In genomic region chr7:151368136-151368571, GRCh38 we compare ENCODE assay signal across 8 cellular contexts. TPM values are rescaled to one million over a fixed set of nuclear protein-coding genes. Genes with fewer than 3 reads are reported as not detected.
A peak's percentile ranks its signal among the peaks of the same experiment; 100 is the strongest.
DNase-seq lines count a peak whose midpoint lies in the region; ATAC-seq lines count a peak whose summit lies in the region.

No MANE protein-coding gene starts in this region.

- no peak overlapping the region for H3K4me2 ChIP-seq in neuronal stem cell (ENCODE audit: insufficient read depth, low read length, poor library complexity, severe bottlenecking)

- no peak overlapping the region for H3K23ac ChIP-seq in neuronal stem cell (ENCODE audit: low read depth, low read length, poor library complexity)

- no peak overlapping the region for H3K4me3 Mint-ChIP-seq in activated T-cell treated with anti-CD3 and anti-CD28 coated beads, Interleukin-2, amount 50 U/mL, for 4 hours

- H3K27me3 Mint-ChIP-seq in activated T-cell treated with anti-CD3 and anti-CD28 coated beads, Interleukin-2, amount 50 U/mL, for 4 hours (ENCODE audit: low read depth): no peaks in the 10 kb centered on the region

- H3K4me3 ChIP-seq in neuronal stem cell (ENCODE audit: low read length in 2 of 2): no peak overlapping the region

- H4K8ac ChIP-seq in neuronal stem cell (ENCODE audit: low read depth, low read length): no peak overlapping the region

- no peak overlapping the region for H3K14ac ChIP-seq in neuronal stem cell (ENCODE audit: low read length)

- H2AK5ac ChIP-seq in neuronal stem cell (ENCODE audit: low read depth, low read length): no peak overlapping the region

- no peak overlapping the region for H2BK15ac ChIP-seq in neuronal stem cell (ENCODE audit: low read length)

- H3K18ac ChIP-seq in neuronal stem cell (ENCODE audit: low read length): no peak overlapping the region

- peaks cover 16% of the 10 kb centered on the region for H3K36me3 Mint-ChIP-seq in activated T-cell treated with anti-CD3 and anti-CD28 coated beads, Interleukin-2, amount 50 U/mL, for 4 hours (ENCODE audit: insufficient read depth)

- no peaks in the 10 kb centered on the region for H3K27me3 ChIP-seq in neuronal stem cell (ENCODE audit: control insufficient read depth in 3 of 3, insufficient read depth in 3 of 3, low read depth in 1 of 3, low read length in 3 of 3)

- no peak overlapping the region for H4K91ac ChIP-seq in neuronal stem cell (ENCODE audit: low read depth, low read length, poor library complexity)

- no peak overlapping the region for H3K9ac ChIP-seq in neuronal stem cell (ENCODE audit: low read depth, low read length, poor library complexity)

- DNase-seq in EH (ENCODE audit: low read depth) (peak; percentile 79), HT1080 (ENCODE audit: low read depth) (peak; percentile 76), OCI-M1 (lab: John Stamatoyannopoulos, UW) (peak; percentile 76), fibroblast of peridontal ligament (ENCODE audit: extremely low read depth) (peak; percentile 68), neuronal stem cell (ENCODE audit: low spot score) (peak; percentile 75), stromal cell of bone marrow (ENCODE audit: low read depth) (peak; percentile 46)
- peak; percentile 74 for DNase-seq in activated T-cell treated with anti-CD3 and anti-CD28 coated beads, Interleukin-2, amount 50 U/mL, for 4 hours

- no peak overlapping the region for H2BK12ac ChIP-seq in neuronal stem cell (ENCODE audit: low read length)

- H3K4ac ChIP-seq in neuronal stem cell (ENCODE audit: low read length): no peak overlapping the region

- no peak overlapping the region for H2BK120ac ChIP-seq in neuronal stem cell (ENCODE audit: low read depth, low read length)

- peaks cover 4 to 5% of the 10 kb centered on the region in 2 donors for H3K4me1 ChIP-seq in neuronal stem cell (ENCODE audit: control insufficient read depth in 2 of 2, insufficient read depth in 1 of 2, low read depth in 1 of 2, low read length in 2 of 2)

- no peaks in the 10 kb centered on the region for H3K79me1 ChIP-seq in neuronal stem cell (ENCODE audit: low read depth, low read length)

- H3K4me1 Mint-ChIP-seq in activated T-cell treated with anti-CD3 and anti-CD28 coated beads, Interleukin-2, amount 50 U/mL, for 4 hours (ENCODE audit: low read depth): peaks cover 12% of the 10 kb centered on the region

- no peak overlapping the region for H2AFZ ChIP-seq in neuronal stem cell (ENCODE audit: low read length)

- H3K9me3 Mint-ChIP-seq in activated T-cell treated with anti-CD3 and anti-CD28 coated beads, Interleukin-2, amount 50 U/mL, for 4 hours: no peaks in the 10 kb centered on the region

- WGBS in neuronal stem cell (ENCODE audit: extremely low coverage in 2 of 2, insufficient read length in 2 of 2, insufficient replicate concordance in 1 of 2), 2 donors: no CpG with 5 or more reads among the region's 11 CpGs

- H3K36me3 ChIP-seq in neuronal stem cell (replicated peaks in 1 of 2; ENCODE audit: control insufficient read depth in 2 of 2, insufficient read depth in 2 of 2, low read length in 2 of 2): peaks cover 10 to 36% of the 10 kb centered on the region in 2 donors

- peak; percentile 92 for ATAC-seq in GM21515 (IDR thresholded peaks at IDR 0.05; ENCODE audit: unreplicated experiment)
- ATAC-seq in activated T-cell treated with anti-CD3 and anti-CD28 coated beads, Interleukin-2, amount 50 U/mL, for 4 hours: peak; percentile 100

- peaks cover 0 to 3% of the 10 kb centered on the region in 2 donors for H3K9me3 ChIP-seq in neuronal stem cell (replicated peaks in 1 of 2; ENCODE audit: control insufficient read depth in 2 of 2, insufficient read depth in 1 of 2, low read depth in 1 of 2, low read length in 2 of 2)

- no peak overlapping the region for H3K27ac ChIP-seq in neuronal stem cell (replicated peaks; ENCODE audit: low read length)

- H2BK5ac ChIP-seq in neuronal stem cell (ENCODE audit: low read length): no peak overlapping the region

RNA-seq across cellular contexts. Expression of gene NUB1, which starts 26.5 kb away (rescaled TPM):
- total RNA-seq in HT1080 (2014; rRNA removed; shearing (Covaris generic)): 57.7 and 59.7 TPM in 2 replicates
- polyA plus RNA-seq in HT1080 (2015; cell fraction: cytosol; rRNA removed): 62.1 and 68.5 TPM in 2 replicates
- 80.8 and 84.1 TPM in 2 replicates for polyA plus RNA-seq in HT1080 (2015; cell fraction: nucleus; rRNA removed)
- 10 to 100 TPM; 25.9 to 26.9 (median 26.5) TPM for total RNA-seq in activated T-cell treated with anti-CD3 and anti-CD28 coated beads, Interleukin-2, amount 50 U/mL, for 4 hours
- polyA plus RNA-seq in neuronal stem cell (2013, experiment 1 of 2): 74.1 TPM
- polyA plus RNA-seq in neuronal stem cell (2013, experiment 2 of 2): 73.2 TPM

RNA-seq across cellular contexts. Expression of gene WDR86, which starts 41.7 kb away (rescaled TPM):
- total RNA-seq in HT1080 (2014; rRNA removed; shearing (Covaris generic)): not detected in 2 replicates
- polyA plus RNA-seq in HT1080 (2015; cell fraction: cytosol; rRNA removed): 0.13 TPM in 1 of 2 replicates, not detected in the other
- polyA plus RNA-seq in HT1080 (2015; cell fraction: nucleus; rRNA removed): 0.14 TPM in 1 of 2 replicates, not detected in the other
- under 1 TPM; 0.27 to 0.46 (median 0.37) TPM for total RNA-seq in activated T-cell treated with anti-CD3 and anti-CD28 coated beads, Interleukin-2, amount 50 U/mL, for 4 hours
- polyA plus RNA-seq in neuronal stem cell (2013, experiment 1 of 2): 20.7 TPM
- polyA plus RNA-seq in neuronal stem cell (2013, experiment 2 of 2): 20.8 TPM
